In genomic region chr2:202423139-202423538, GRCh38 we compare ENCODE assay signal across 29 cellular contexts.
"Had no signal": no experiment of that assay in that cellular context is flagged by ENCODE, and none has a peak within 500 bp of the region (broad histone marks: within the 10 kb centered on the region; RNA-seq: fewer than 3 reads in every experiment).

No MANE protein-coding gene starts in this region.

- H3K36me3 ChIP-seq: left ventricle myocardium inferior, right atrium auricular region, stomach, suprapubic skin, tibial nerve had no signal

- H3K9me3 ChIP-seq: left ventricle myocardium inferior, right atrium auricular region, stomach, suprapubic skin, tibial nerve had no signal

- H3K4me1 ChIP-seq: suprapubic skin had no signal

- H3K4me3 Mint-ChIP-seq: activated B cell treated with CpG ODN at 0.5 μM for 24 hours; activated CD8-positive, alpha-beta T cell treated with anti-CD3 and anti-CD28 coated beads for 36 hours; activated T-cell treated with anti-CD3 and anti-CD28 coated beads, Interleukin-2, amount 50 U/mL, for 4 hours; activated T-helper 17 cell treated with anti-CD3 and anti-CD28 coated beads, Interleukin-2, amount 50 U/mL, for 72 hours; effector memory CD8-positive, alpha-beta T cell; naive B cell; neural crest cell; stimulated activated naive B cell treated with anti-CD40 and anti-IgM and Interleukin-4, amounts not matched to agents 10 μg/mL and 1 μg/mL and 100 μg/mL, for 72 hours; T-helper 1 cell treated with Interleukin-12 subunit alpha and Interleukin-12 subunit beta and Interleukin-4 antibody, amounts not matched to agents 30 μg/mL and 1 μg/mL, for 36 hours had no signal

- H3K9me3 Mint-ChIP-seq: activated B cell treated with CpG ODN at 0.5 μM for 24 hours; activated CD8-positive, alpha-beta T cell treated with anti-CD3 and anti-CD28 coated beads for 36 hours; activated T-cell treated with anti-CD3 and anti-CD28 coated beads, Interleukin-2, amount 50 U/mL, for 4 hours; effector memory CD8-positive, alpha-beta T cell; neural crest cell had no signal

- H3K9ac ChIP-seq: parathyroid adenoma had no signal

- H3K27ac ChIP-seq: left ventricle myocardium inferior, parathyroid adenoma, right atrium auricular region, stomach, suprapubic skin, tibial nerve had no signal

- H3K27me3 Mint-ChIP-seq: activated CD8-positive, alpha-beta T cell treated with anti-CD3 and anti-CD28 coated beads for 36 hours; activated T-helper 17 cell treated with anti-CD3 and anti-CD28 coated beads, Interleukin-2, amount 50 U/mL, for 72 hours; effector memory CD8-positive, alpha-beta T cell had no signal

- H3K27ac Mint-ChIP-seq: activated B cell treated with CpG ODN at 0.5 μM for 24 hours; activated CD8-positive, alpha-beta T cell treated with anti-CD3 and anti-CD28 coated beads for 36 hours; activated T-helper 17 cell treated with anti-CD3 and anti-CD28 coated beads, Interleukin-2, amount 50 U/mL, for 72 hours; effector memory CD8-positive, alpha-beta T cell; naive B cell; stimulated activated naive B cell treated with anti-CD40 and anti-IgM and Interleukin-4, amounts not matched to agents 10 μg/mL and 1 μg/mL and 100 μg/mL, for 72 hours; T-helper 1 cell treated with Interleukin-12 subunit alpha and Interleukin-12 subunit beta and Interleukin-4 antibody, amounts not matched to agents 30 μg/mL and 1 μg/mL, for 36 hours had no signal

- FAIRE-seq: astrocyte, endothelial cell of umbilical vein, frontal cortex, islet of Langerhans had no signal

- H3K27me3 ChIP-seq: right atrium auricular region, stomach, suprapubic skin, tibial nerve had no signal

- DNase-seq: activated B cell treated with CpG ODN at 0.5 μM for 24 hours; activated CD4-positive, alpha-beta T cell treated with anti-CD3 and anti-CD28 coated beads, Interleukin-2, amount 50 U/mL, for 1 hour; activated CD8-positive, alpha-beta T cell treated with anti-CD3 and anti-CD28 coated beads for 36 hours; activated gamma-delta T cell treated with Interleukin-2 at 50 U/mL for 16 hours; activated naive CD4-positive, alpha-beta T cell treated with anti-CD3 and anti-CD28 coated beads, Interleukin-2, amount 50 U/mL, for 16 hours; activated T-cell treated with anti-CD3 and anti-CD28 coated beads, Interleukin-2, amount 50 U/mL, for 4 hours; amniotic stem cell; cortex of kidney; effector memory CD8-positive, alpha-beta T cell; glutamatergic neuron; left ventricle myocardium inferior; naive B cell; stimulated activated CD4-positive, alpha-beta T cell treated with anti-CD3 and anti-CD28 coated beads, Interleukin-15, amount 100 ng/mL, for 24 hours; stimulated activated CD4-positive, alpha-beta T cell treated with anti-CD3 and anti-CD28 coated beads, Interleukin-2, amount 100 ng/mL, for 24 hours; stimulated activated naive B cell treated with anti-CD40 and anti-IgM and Interleukin-4, amounts not matched to agents 10 μg/mL and 1 μg/mL and 100 μg/mL, for 72 hours; stomach; T1000 had no signal

- H3K4me3 ChIP-seq: left ventricle myocardium inferior, lung, right atrium auricular region, stomach, suprapubic skin, tibial nerve had no signal

- H2AFZ ChIP-seq: parathyroid adenoma had no signal

- ATAC-seq: activated CD8-positive, alpha-beta T cell treated with anti-CD3 and anti-CD28 coated beads for 36 hours; activated T-cell treated with anti-CD3 and anti-CD28 coated beads, Interleukin-2, amount 50 U/mL, for 4 hours; activated T-helper 17 cell treated with anti-CD3 and anti-CD28 coated beads, Interleukin-2, amount 50 U/mL, for 72 hours; effector memory CD8-positive, alpha-beta T cell; stimulated activated naive B cell treated with anti-CD40 and anti-IgM and Interleukin-4, amounts not matched to agents 10 μg/mL and 1 μg/mL and 100 μg/mL, for 72 hours had no signal
